ENCODE assay signal across 24 cellular contexts in genomic region chr15:31116423-31117030, GRCh38. TPM values are rescaled to one million over a fixed set of nuclear protein-coding genes. Genes with fewer than 3 reads are reported as not detected.
A peak's percentile ranks its signal among the peaks of the same experiment; 100 is the strongest.
DNase-seq lines count a peak whose midpoint lies in the region; ATAC-seq and TF ChIP-seq lines count a peak whose summit lies in the region.
"Had no signal": no experiment of that assay in that cellular context is flagged by ENCODE, and none has a peak within 500 bp of the region (broad histone marks: within the 10 kb centered on the region; RNA-seq: fewer than 3 reads in every experiment).

No MANE protein-coding gene starts in this region.

- H3F3A ChIP-seq in neural progenitor cell (ENCODE audit: low read depth): no peaks in the 10 kb centered on the region

- H3K4me3 ChIP-seq in neural progenitor cell (no peak overlapping the region), MG63 (no peak overlapping the region)
- H3K4me3 ChIP-seq: BLaER1 treated with 17β-estradiol and CSF1 and Interleukin-3, amounts not matched to agents 10 nM and 100 nM; GM12878; GM23338 had no signal

- no peaks in the 10 kb centered on the region for H3K79me2 ChIP-seq in neural progenitor cell (ENCODE audit: low read depth)

- no peak for TF ChIP-seq CTCF in neural progenitor cell (IDR thresholded peaks at IDR 0.05)

- DNase-seq in NCI-H2227 treated with DMSO at 0.1 percent for 48 hours (lab: John Stamatoyannopoulos, UW): peak; percentile 35
- no peak for DNase-seq in NCI-H2227 (lab: John Stamatoyannopoulos, UW; ENCODE audit: unreplicated experiment)
- DNase-seq in T-helper 17 cell: no peak
- DNase-seq in neural progenitor cell (ENCODE audit: low spot score): no peak
- no peak for DNase-seq in MG63
- no peak for DNase-seq in stimulated activated naive CD4-positive, alpha-beta T cell (lab: John Stamatoyannopoulos, UW)
- DNase-seq: ACHN; AML-193; BE2C; CD4-positive, alpha-beta T cell; CD8-positive, alpha-beta memory T cell; DMS 273 treated with DMSO at 0.1 percent for 48 hours; DMS79; EL; GDM1; H9; HFFc6 had no signal

- H3K4me1 Mint-ChIP-seq in T-helper 17 cell: no peaks in the 10 kb centered on the region
- no peaks in the 10 kb centered on the region for H3K4me1 Mint-ChIP-seq in neural progenitor cell
- H3K4me1 Mint-ChIP-seq: CD14-positive monocyte; CD8-positive, alpha-beta memory T cell; GM23338 had no signal

- H4K20me1 ChIP-seq in neural progenitor cell (ENCODE audit: low read depth): no peaks in the 10 kb centered on the region
- H4K20me1 ChIP-seq: BLaER1 treated with 17β-estradiol and CSF1 and Interleukin-3, amounts not matched to agents 10 nM and 100 nM had no signal

- H3K27me3 ChIP-seq in neural progenitor cell (no peaks in the 10 kb centered on the region), MG63 (no peaks in the 10 kb centered on the region)
- H3K27me3 ChIP-seq: BLaER1 treated with 17β-estradiol and CSF1 and Interleukin-3, amounts not matched to agents 10 nM and 100 nM had no signal

- H3K36me3 Mint-ChIP-seq in T-helper 17 cell (ENCODE audit: low read depth): peaks cover 2% of the 10 kb centered on the region
- H3K36me3 Mint-ChIP-seq in neural progenitor cell: peaks cover under 1% of the 10 kb centered on the region

- H3K9me3 Mint-ChIP-seq in neural progenitor cell: peaks cover 11% of the 10 kb centered on the region

- H3K9ac ChIP-seq in neural progenitor cell: no peak overlapping the region
- H3K9ac ChIP-seq: BLaER1 treated with 17β-estradiol and CSF1 and Interleukin-3, amounts not matched to agents 10 nM and 100 nM had no signal

- H2AFZ ChIP-seq in neural progenitor cell (replicated peaks): no peak overlapping the region
- H2AFZ ChIP-seq: GM23338 had no signal

- no peak overlapping the region for H3K27ac ChIP-seq in neural progenitor cell
- H3K27ac ChIP-seq: 22Rv1; BLaER1 treated with 17β-estradiol and CSF1 and Interleukin-3, amounts not matched to agents 10 nM and 100 nM had no signal

- no peaks in the 10 kb centered on the region for H3K4me1 ChIP-seq in neural progenitor cell
- H3K4me1 ChIP-seq: BE2C; BLaER1 treated with 17β-estradiol and CSF1 and Interleukin-3, amounts not matched to agents 10 nM and 100 nM had no signal

- H3K4me2 ChIP-seq in neural progenitor cell: no peak overlapping the region
- H3K4me2 ChIP-seq: BLaER1 treated with 17β-estradiol and CSF1 and Interleukin-3, amounts not matched to agents 10 nM and 100 nM; GM23338 had no signal

- ATAC-seq in T-helper 17 cell: no peak
- ATAC-seq: GM12878, GM23338, HCT116 had no signal

- no peaks in the 10 kb centered on the region for H3K36me3 ChIP-seq in neural progenitor cell
- H3K36me3 ChIP-seq in MG63: no peaks in the 10 kb centered on the region
- H3K36me3 ChIP-seq: BE2C; BLaER1 treated with 17β-estradiol and CSF1 and Interleukin-3, amounts not matched to agents 10 nM and 100 nM had no signal

- H3K4me3 Mint-ChIP-seq in T-helper 17 cell: peak overlapping the region; percentile 31
- no peak overlapping the region for H3K4me3 Mint-ChIP-seq in neural progenitor cell
- H3K4me3 Mint-ChIP-seq: CD14-positive monocyte; CD4-positive, alpha-beta T cell; CD8-positive, alpha-beta memory T cell; GM23338; H9; HFFc6 had no signal

- no peaks in the 10 kb centered on the region for H3K9me3 ChIP-seq in T-helper 17 cell (ENCODE audit: control insufficient read depth, low read length, poor library complexity, severe bottlenecking)
- H3K9me3 ChIP-seq in neural progenitor cell (ENCODE audit: low read depth): no peaks in the 10 kb centered on the region
- H3K9me3 ChIP-seq in MG63: peaks cover 8% of the 10 kb centered on the region
- H3K9me3 ChIP-seq: BE2C had no signal

- H3K27ac Mint-ChIP-seq in T-helper 17 cell: no peak overlapping the region
- H3K27ac Mint-ChIP-seq in neural progenitor cell: peak overlapping the region; percentile 74
- H3K27ac Mint-ChIP-seq: CD14-positive monocyte; CD4-positive, alpha-beta T cell; GM23338; HFFc6 had no signal

- H3K27me3 Mint-ChIP-seq in T-helper 17 cell (peaks cover 13% of the 10 kb centered on the region), neural progenitor cell (ENCODE audit: insufficient read depth, low read depth) (peaks cover 4% of the 10 kb centered on the region)

RNA-seq across cellular contexts. Expression of gene TRPM1, which starts 15.0 kb away (rescaled TPM):
- total RNA-seq in T-helper 17 cell: not detected
- total RNA-seq in neural progenitor cell (ENCODE audit: low replicate concordance): not detected in 2 replicates
- total RNA-seq in MG63 (2014; rRNA removed; shearing (Covaris generic); ENCODE audit: low replicate concordance): not detected in 2 replicates
- total RNA-seq: CD4-positive, alpha-beta T cell; CD8-positive, alpha-beta memory T cell; GM23338; H4; H9 had no signal
